ENCODE assay signal across 17 cellular contexts in the genomic region with DNA sequence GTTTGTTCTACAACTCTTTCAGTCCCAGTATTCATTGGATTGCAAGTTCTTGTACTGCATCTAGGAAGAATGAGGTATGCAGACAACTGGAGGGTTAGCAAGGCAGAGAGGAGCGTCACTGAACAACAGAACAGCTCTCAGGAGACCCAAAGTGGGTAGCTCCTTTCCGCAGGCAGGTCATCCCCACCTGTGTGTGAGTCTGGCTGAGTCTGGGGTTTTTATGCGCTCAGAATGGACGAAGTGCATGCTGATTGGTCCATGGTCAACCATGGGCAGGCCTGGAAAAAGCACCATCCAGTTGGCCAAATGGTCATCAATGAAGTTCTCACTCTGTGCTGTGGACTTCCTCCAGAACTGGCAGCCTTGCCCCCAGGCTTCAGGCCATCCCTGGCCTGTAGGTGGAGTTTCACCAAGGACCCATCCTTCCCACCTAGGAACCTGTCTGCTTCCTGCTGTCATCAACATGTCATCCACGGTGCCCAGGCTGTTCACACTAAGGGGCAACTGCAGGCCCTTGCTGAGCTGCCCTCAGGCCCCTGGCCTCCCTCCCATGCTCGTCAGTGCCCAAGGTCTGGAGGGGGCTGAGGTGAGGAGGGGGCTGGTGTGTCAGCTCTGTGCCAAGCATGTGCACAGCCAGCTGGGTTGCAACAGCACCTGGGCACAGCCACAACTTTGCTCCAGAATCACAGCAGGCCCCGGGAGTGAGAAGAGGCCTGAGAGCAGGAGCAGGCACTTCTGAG. TPM values are rescaled to one million over a fixed set of nuclear protein-coding genes. Genes with fewer than 3 reads are reported as not detected.
A peak's percentile ranks its signal among the peaks of the same experiment; 100 is the strongest.
DNase-seq lines count a peak whose midpoint lies in the region; ATAC-seq, FAIRE-seq and TF ChIP-seq lines count a peak whose summit lies in the region.
"Had no signal": no experiment of that assay in that cellular context is flagged by ENCODE, and none has a peak within 500 bp of the region (broad histone marks: within the 10 kb centered on the region; RNA-seq: fewer than 3 reads in every experiment).

No MANE protein-coding gene starts in this region.

- no peaks in the 10 kb centered on the region for H3K9me3 Mint-ChIP-seq in natural killer cell treated with Interleukin-12 subunit alpha and Interleukin-12 subunit beta and Interleukin-15 and Interleukin-18, amount 100 ng/mL, for 72 hours
- H3K9me3 Mint-ChIP-seq in natural killer cell = no peaks in the 10 kb centered on the region
- no peaks in the 10 kb centered on the region for H3K9me3 Mint-ChIP-seq in type B pancreatic cell
- H3K9me3 Mint-ChIP-seq: CD4-positive, alpha-beta T cell had no signal

- no peak overlapping the region for H3K27ac Mint-ChIP-seq in natural killer cell treated with Interleukin-12 subunit alpha and Interleukin-12 subunit beta and Interleukin-15 and Interleukin-18, amount 100 ng/mL, for 72 hours
- H3K27ac Mint-ChIP-seq in natural killer cell (no peak overlapping the region), type B pancreatic cell (no peak overlapping the region)
- H3K27ac Mint-ChIP-seq: CD4-positive, alpha-beta T cell had no signal

- ATAC-seq in natural killer cell treated with Interleukin-12 subunit alpha and Interleukin-12 subunit beta and Interleukin-15 and Interleukin-18, amount 100 ng/mL, for 72 hours = peak; percentile 17 to 37
- no peak for ATAC-seq in natural killer cell

- H2AFZ ChIP-seq in neuronal stem cell (ENCODE audit: low read length) = no peak overlapping the region

- H3K36me3 ChIP-seq in bronchial epithelial cell (ENCODE audit: control insufficient read depth, insufficient read depth, low read length) (no peaks in the 10 kb centered on the region), neuronal stem cell (replicated peaks in 1 of 2; ENCODE audit: control insufficient read depth in 2 of 2, insufficient read depth in 2 of 2, low read length in 2 of 2) (no peaks in the 10 kb centered on the region), kidney (ENCODE audit: control insufficient read depth in 1 of 2, insufficient read depth in 2 of 2, low read length in 2 of 2) (no peaks in the 10 kb centered on the region)
- H3K36me3 ChIP-seq: HAP-1 had no signal

- H3K36me3 Mint-ChIP-seq in natural killer cell treated with Interleukin-12 subunit alpha and Interleukin-12 subunit beta and Interleukin-15 and Interleukin-18, amount 100 ng/mL, for 72 hours = no peaks in the 10 kb centered on the region
- no peaks in the 10 kb centered on the region for H3K36me3 Mint-ChIP-seq in natural killer cell
- H3K36me3 Mint-ChIP-seq in type B pancreatic cell = no peaks in the 10 kb centered on the region

- H3K14ac ChIP-seq in neuronal stem cell (ENCODE audit: low read length) = no peak overlapping the region

- no peak for TF ChIP-seq CTCF in natural killer cell (IDR thresholded peaks at IDR 0.05)
- no peak for TF ChIP-seq CTCF in bronchial epithelial cell (IDR thresholded peaks at IDR 0.05; ENCODE audit: insufficient read depth, low read length, severe bottlenecking)
- no peak for TF ChIP-seq CTCF in type B pancreatic cell (conservative IDR thresholded peaks at IDR 0.05)
- TF ChIP-seq CTCF in kidney (IDR thresholded peaks at IDR 0.05; ENCODE audit: borderline replicate concordance, extremely low read depth, insufficient read depth) = no peak

- H3K27ac ChIP-seq in neuronal stem cell (replicated peaks; ENCODE audit: low read length) (no peak overlapping the region), kidney (ENCODE audit: low read depth in 2 of 2, low read length in 2 of 2) (no peak overlapping the region)
- H3K27ac ChIP-seq: C4-2B, KMS-11 had no signal

- FAIRE-seq in bronchial epithelial cell (lab: Jason Lieb, UNC) = peak; percentile 83
- no peak for FAIRE-seq in kidney (lab: Jason Lieb, UNC)
- FAIRE-seq: A204.1 had no signal

- no peak overlapping the region for H3K4me3 Mint-ChIP-seq in natural killer cell treated with Interleukin-12 subunit alpha and Interleukin-12 subunit beta and Interleukin-15 and Interleukin-18, amount 100 ng/mL, for 72 hours
- H3K4me3 Mint-ChIP-seq in natural killer cell = no peak overlapping the region
- H3K4me3 Mint-ChIP-seq in type B pancreatic cell = no peak overlapping the region
- H3K4me3 Mint-ChIP-seq: CD4-positive, alpha-beta T cell had no signal

- H3K4me3 ChIP-seq in bronchial epithelial cell (ENCODE audit: low read depth, low read length) = no peak overlapping the region
- H3K4me3 ChIP-seq in neuronal stem cell (ENCODE audit: low read length in 2 of 2) = peak overlapping the region in 1 of 2 donors; percentile 61
- no peak overlapping the region for H3K4me3 ChIP-seq in kidney (ENCODE audit: low read length in 2 of 2)
- H3K4me3 ChIP-seq: HAP-1 had no signal

- peak overlapping the region; percentile 68 for H3K18ac ChIP-seq in neuronal stem cell (ENCODE audit: low read length)

- no peak overlapping the region for H4K8ac ChIP-seq in neuronal stem cell (ENCODE audit: low read depth, low read length)

- DNase-seq in natural killer cell treated with Interleukin-12 subunit alpha and Interleukin-12 subunit beta and Interleukin-15 and Interleukin-18, amount 100 ng/mL, for 72 hours (ENCODE audit: low spot score) = no peak
- DNase-seq in natural killer cell (no peak), bronchial epithelial cell (ENCODE audit: low read depth) (no peak), neuronal stem cell (ENCODE audit: low spot score) (no peak), type B pancreatic cell (ENCODE audit: extremely low spot score, unreplicated experiment) (peak; percentile 64), kidney (no peak), NCI-H187 treated with DMSO at 0.1 percent for 48 hours (lab: John Stamatoyannopoulos, UW) (no peak)
- DNase-seq in central memory CD4-positive, alpha-beta T cell = no peak
- DNase-seq: AML-193; CD4-positive, alpha-beta T cell; DMS153; DMS79; GDM1 had no signal

- H2BK120ac ChIP-seq in neuronal stem cell (ENCODE audit: low read depth, low read length) = no peak overlapping the region

- no peak overlapping the region for H3K4me2 ChIP-seq in neuronal stem cell (ENCODE audit: insufficient read depth, low read length, poor library complexity, severe bottlenecking)
- H3K4me2 ChIP-seq: KMS-11 had no signal

- no peaks in the 10 kb centered on the region for H3K27me3 ChIP-seq in bronchial epithelial cell (ENCODE audit: control insufficient read depth, insufficient read depth, low read length)
- H3K27me3 ChIP-seq in neuronal stem cell (ENCODE audit: control insufficient read depth in 3 of 3, insufficient read depth in 3 of 3, low read depth in 1 of 3, low read length in 3 of 3) = peaks cover 0 to 9% (median 0%) of the 10 kb centered on the region in 3 experiments

- H3K27me3 Mint-ChIP-seq in natural killer cell treated with Interleukin-12 subunit alpha and Interleukin-12 subunit beta and Interleukin-15 and Interleukin-18, amount 100 ng/mL, for 72 hours = peaks cover 0 to 5% of the 10 kb centered on the region in 2 donors
- peaks cover 2 to 9% of the 10 kb centered on the region in 2 donors for H3K27me3 Mint-ChIP-seq in natural killer cell (ENCODE audit: low read depth in 2 of 2)
- peaks cover 19% of the 10 kb centered on the region for H3K27me3 Mint-ChIP-seq in type B pancreatic cell

- no peaks in the 10 kb centered on the region for H3K4me1 ChIP-seq in neuronal stem cell (ENCODE audit: control insufficient read depth in 2 of 2, insufficient read depth in 1 of 2, low read depth in 1 of 2, low read length in 2 of 2)
- H3K4me1 ChIP-seq in kidney (ENCODE audit: control insufficient read depth in 1 of 2, insufficient read depth in 1 of 2, low read depth in 1 of 2, low read length in 2 of 2) = no peaks in the 10 kb centered on the region
- H3K4me1 ChIP-seq: HAP-1 had no signal

- H3K9ac ChIP-seq in neuronal stem cell (ENCODE audit: low read depth, low read length, poor library complexity) = peak overlapping the region; percentile 36
- no peak overlapping the region for H3K9ac ChIP-seq in kidney (ENCODE audit: low read length in 2 of 2)
- H3K9ac ChIP-seq: KMS-11 had no signal

- H3K4ac ChIP-seq in neuronal stem cell (ENCODE audit: low read length) = no peak overlapping the region

- WGBS in neuronal stem cell (ENCODE audit: extremely low coverage in 2 of 2, insufficient read length in 2 of 2, insufficient replicate concordance in 1 of 2), 2 donors = no CpG with 5 or more reads among the region's 7 CpGs

- H4K91ac ChIP-seq in neuronal stem cell (ENCODE audit: low read depth, low read length, poor library complexity) = no peak overlapping the region

- no peak overlapping the region for H2BK12ac ChIP-seq in neuronal stem cell (ENCODE audit: low read length)

- H2BK15ac ChIP-seq in neuronal stem cell (ENCODE audit: low read length) = no peak overlapping the region

- no peaks in the 10 kb centered on the region for H3K9me3 ChIP-seq in neuronal stem cell (replicated peaks in 1 of 2; ENCODE audit: control insufficient read depth in 2 of 2, insufficient read depth in 1 of 2, low read depth in 1 of 2, low read length in 2 of 2)
- H3K9me3 ChIP-seq in kidney (ENCODE audit: control insufficient read depth in 1 of 2, low read length in 2 of 2) = no peaks in the 10 kb centered on the region
- H3K9me3 ChIP-seq: HAP-1 had no signal

- peaks cover 5 to 19% of the 10 kb centered on the region in 2 donors for H3K4me1 Mint-ChIP-seq in natural killer cell treated with Interleukin-12 subunit alpha and Interleukin-12 subunit beta and Interleukin-15 and Interleukin-18, amount 100 ng/mL, for 72 hours (ENCODE audit: low read depth in 2 of 2)
- H3K4me1 Mint-ChIP-seq in natural killer cell (peaks cover 9% of the 10 kb centered on the region in 2 donors), type B pancreatic cell (ENCODE audit: unreplicated experiment) (no peaks in the 10 kb centered on the region)

- H2BK5ac ChIP-seq in neuronal stem cell (ENCODE audit: low read length) = no peak overlapping the region

- H2AK5ac ChIP-seq in neuronal stem cell (ENCODE audit: low read depth, low read length) = peak overlapping the region; percentile 2

- intact Hi-C loops in natural killer cell (cut with micrococcal nuclease) = no loop called here
- intact Hi-C loops in kidney (cut with DNase I) = no loop called here

- H3K23ac ChIP-seq in neuronal stem cell (ENCODE audit: low read depth, low read length, poor library complexity) = peak overlapping the region; percentile 8

- no peaks in the 10 kb centered on the region for H3K79me1 ChIP-seq in neuronal stem cell (ENCODE audit: low read depth, low read length)

RNA-seq across cellular contexts. Expression of gene TFCP2L1, which starts 11.1 kb away (rescaled TPM):
- total RNA-seq in natural killer cell treated with Interleukin-12 subunit alpha and Interleukin-12 subunit beta and Interleukin-15 and Interleukin-18, amount 100 ng/mL, for 72 hours = under 1 TPM; 0.19 to 0.33 TPM
- 1 to 10 TPM in 1 of 3 donors, under 1 TPM in 2; 0.72 to 1.8 (median 0.85) TPM for total RNA-seq in natural killer cell
- total RNA-seq in bronchial epithelial cell = 5.5 and 10.6 TPM in 2 replicates
- 0.01 TPM for polyA plus RNA-seq in neuronal stem cell (2013, experiment 1 of 2)
- polyA plus RNA-seq in neuronal stem cell (2013, experiment 2 of 2) = 0.03 TPM
- total RNA-seq in type B pancreatic cell (ENCODE audit: low replicate concordance) = 3.0 and 4.6 TPM in 2 replicates
- 172 TPM for total RNA-seq in kidney
- polyA plus RNA-seq in kidney (ENCODE audit: insufficient read depth, low read depth, low replicate concordance) = 44.4 TPM

Comparison
In these comparisons a context has a peak if more than half of its experiments do, and no peak if none do; other contexts are left out.
1. ATAC-seq: peak in natural killer cell treated with Interleukin-12 subunit alpha and Interleukin-12 subunit beta and Interleukin-15 and Interleukin-18, amount 100 ng/mL, for 72 hours (2 of 2); none in natural killer cell (0 of 3).
2. RNA of gene TFCP2L1, which starts 11.1 kb away (total RNA-seq): 172 TPM in kidney (single experiment); 5.5 to 10.6 TPM in bronchial epithelial cell, 3.0 to 4.6 TPM in type B pancreatic cell, 0.72 to 1.8 TPM in natural killer cell and 0.19 to 0.33 TPM in natural killer cell treated with Interleukin-12 subunit alpha and Interleukin-12 subunit beta and Interleukin-15 and Interleukin-18, amount 100 ng/mL, for 72 hours; every median in the first group is over 10 times any median in the second.